Comparison of ENCODE assay signal across 1 cellular context in the genomic region with DNA sequence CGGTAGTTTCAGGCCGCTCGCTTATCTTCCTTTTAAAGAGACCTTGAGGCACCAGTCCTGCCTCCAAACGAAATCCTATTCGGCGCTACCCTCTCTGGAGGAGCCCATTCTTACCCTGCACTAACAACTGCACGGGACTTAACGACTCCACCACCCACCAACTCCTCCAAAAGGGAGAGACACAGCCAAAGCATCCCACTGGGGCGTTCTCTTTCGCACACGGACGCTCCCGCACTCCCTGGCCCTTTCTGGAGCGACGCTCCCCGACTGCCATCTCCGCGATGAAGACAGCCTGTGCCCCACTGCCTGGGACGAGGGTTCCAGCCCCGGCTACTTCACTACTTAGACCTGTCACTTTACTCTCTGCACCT.
A peak's percentile ranks its signal among the peaks of the same experiment; 100 is the strongest.
TF ChIP-seq lines count a peak whose summit lies in the region.

No MANE protein-coding gene starts in this region.

TF ChIP-seq in K562, 482 proteins besides CTCF, POLR2A, EP300 and RAD21:
- TF ChIP-seq, protein P1, sequence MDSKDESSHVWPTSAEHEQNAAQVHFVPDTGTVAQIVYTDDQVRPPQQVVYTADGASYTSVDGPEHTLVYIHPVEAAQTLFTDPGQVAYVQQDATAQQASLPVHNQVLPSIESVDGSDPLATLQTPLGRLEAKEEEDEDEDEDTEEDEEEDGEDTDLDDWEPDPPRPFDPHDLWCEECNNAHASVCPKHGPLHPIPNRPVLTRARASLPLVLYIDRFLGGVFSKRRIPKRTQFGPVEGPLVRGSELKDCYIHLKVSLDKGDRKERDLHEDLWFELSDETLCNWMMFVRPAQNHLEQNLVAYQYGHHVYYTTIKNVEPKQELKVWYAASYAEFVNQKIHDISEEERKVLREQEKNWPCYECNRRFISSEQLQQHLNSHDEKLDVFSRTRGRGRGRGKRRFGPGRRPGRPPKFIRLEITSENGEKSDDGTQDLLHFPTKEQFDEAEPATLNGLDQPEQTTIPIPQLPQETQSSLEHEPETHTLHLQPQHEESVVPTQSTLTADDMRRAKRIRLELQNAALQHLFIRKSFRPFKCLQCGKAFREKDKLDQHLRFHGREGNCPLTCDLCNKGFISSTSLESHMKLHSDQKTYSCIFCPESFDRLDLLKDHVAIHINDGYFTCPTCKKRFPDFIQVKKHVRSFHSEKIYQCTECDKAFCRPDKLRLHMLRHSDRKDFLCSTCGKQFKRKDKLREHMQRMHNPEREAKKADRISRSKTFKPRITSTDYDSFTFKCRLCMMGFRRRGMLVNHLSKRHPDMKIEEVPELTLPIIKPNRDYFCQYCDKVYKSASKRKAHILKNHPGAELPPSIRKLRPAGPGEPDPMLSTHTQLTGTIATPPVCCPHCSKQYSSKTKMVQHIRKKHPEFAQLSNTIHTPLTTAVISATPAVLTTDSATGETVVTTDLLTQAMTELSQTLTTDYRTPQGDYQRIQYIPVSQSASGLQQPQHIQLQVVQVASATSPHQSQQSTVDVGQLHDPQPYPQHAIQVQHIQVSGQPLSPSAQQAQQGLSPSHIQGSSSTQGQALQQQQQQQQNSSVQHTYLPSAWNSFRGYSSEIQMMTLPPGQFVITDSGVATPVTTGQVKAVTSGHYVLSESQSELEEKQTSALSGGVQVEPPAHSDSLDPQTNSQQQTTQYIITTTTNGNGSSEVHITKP (IDR thresholded peaks at IDR 0.05; ENCODE audit: partially characterized antibody) = peak; percentile 21
- no peak for TF ChIP-seq SIX5 (IDR thresholded peaks at IDR 0.05; ENCODE audit: borderline replicate concordance in 1 of 2, insufficient read depth in 1 of 2, low read depth in 1 of 2, low read length in 2 of 2)
- TF ChIP-seq HMGN3 (IDR thresholded peaks at IDR 0.05; ENCODE audit: borderline replicate concordance, extremely low read depth, insufficient read length, low read depth, low read length) = peak; percentile 7
